In the genomic region with DNA sequence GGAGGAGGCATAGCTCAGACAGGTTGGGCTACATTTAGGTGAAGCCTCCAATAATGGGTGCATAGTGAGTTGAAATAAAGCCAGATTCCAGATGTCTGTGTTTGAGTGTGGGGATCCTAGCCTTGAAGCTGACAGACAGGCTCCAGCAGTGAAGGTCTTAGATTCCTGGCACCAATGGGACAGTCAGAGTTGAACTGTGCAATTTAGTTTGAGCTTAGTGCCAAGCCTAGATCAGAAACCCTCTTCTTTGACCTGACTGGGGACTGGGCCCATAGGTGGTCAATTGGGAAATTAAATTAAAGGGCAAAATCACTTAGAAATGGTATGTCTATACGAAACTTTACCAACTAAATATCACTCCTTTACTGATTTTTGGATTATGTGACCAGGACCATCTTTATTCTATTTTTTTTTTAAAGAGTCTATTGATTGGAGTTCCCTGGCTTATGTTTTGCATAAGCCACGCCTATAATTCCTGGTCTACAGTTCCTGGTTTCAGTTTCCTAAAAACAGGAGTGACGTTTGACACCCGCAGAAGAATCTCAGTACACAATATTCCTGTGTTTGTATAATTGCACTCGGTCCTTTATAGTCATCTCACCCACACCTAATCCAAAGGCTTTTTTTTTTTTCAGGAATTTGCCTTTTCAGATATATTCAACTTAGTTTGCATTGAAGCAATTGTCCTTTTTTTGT, we compare ENCODE assay signal across 25 cellular contexts.
"Had no signal": no experiment of that assay in that cellular context is flagged by ENCODE, and none has a peak within 500 bp of the region (broad histone marks: within the 10 kb centered on the region; RNA-seq: fewer than 3 reads in every experiment).

No MANE protein-coding gene starts in this region.

- H3K4me3 ChIP-seq: esophagus squamous epithelium, gastroesophageal sphincter, left ventricle myocardium inferior, lung, prostate gland, skin epidermis, thoracic aorta, transverse colon had no signal

- H3K36me3 ChIP-seq: esophagus squamous epithelium, gastroesophageal sphincter, left ventricle myocardium inferior, prostate gland, thoracic aorta, transverse colon had no signal

- H3K27ac ChIP-seq: esophagus squamous epithelium, left ventricle myocardium inferior, parathyroid adenoma, prostate gland, skin epidermis, thoracic aorta had no signal

- DNase-seq: cerebellar nuclear complex; dermis blood vessel endothelial cell; esophagus squamous epithelium; foreskin fibroblast; immature natural killer cell; left ventricle myocardium inferior; mesenchymal stem cell; natural killer cell; occipital lobe; retina; stimulated activated CD4-positive, alpha-beta T cell treated with anti-CD3 and anti-CD28 coated beads, Interleukin-2, amount 100 ng/mL, for 24 hours; stimulated activated CD4-positive, alpha-beta T cell treated with anti-CD3 and anti-CD28 coated beads, Interleukin-4, amount 100 ng/mL, for 4 hours; stimulated activated naive B cell treated with anti-CD40 and anti-IgM and Interleukin-4, amounts not matched to agents 10 μg/mL and 1 μg/mL and 100 μg/mL, for 72 hours; stimulated activated naive CD8-positive, alpha-beta T cell treated with anti-CD3 and anti-CD28 coated beads, Interleukin-15, amount 100 ng/mL, for 72 hours; substantia nigra; transverse colon had no signal

- H3K4me1 ChIP-seq: left ventricle myocardium inferior, parathyroid adenoma, prostate gland, transverse colon had no signal

- H3K9me3 ChIP-seq: esophagus squamous epithelium, gastroesophageal sphincter, left ventricle myocardium inferior, prostate gland, thoracic aorta, transverse colon had no signal

- H3K27me3 ChIP-seq: esophagus squamous epithelium, gastroesophageal sphincter, transverse colon had no signal

- FAIRE-seq: colon, keratinocyte had no signal

- H2AFZ ChIP-seq: parathyroid adenoma had no signal

- H3K9ac ChIP-seq: parathyroid adenoma had no signal

- ATAC-seq: gastroesophageal sphincter; natural killer cell; sciatic nerve; stimulated activated naive B cell treated with anti-CD40 and anti-IgM and Interleukin-4, amounts not matched to agents 10 μg/mL and 1 μg/mL and 100 μg/mL, for 72 hours; stimulated activated naive CD8-positive, alpha-beta T cell treated with anti-CD3 and anti-CD28 coated beads, Interleukin-15, amount 100 ng/mL, for 72 hours had no signal

- H3K79me2 ChIP-seq: parathyroid adenoma had no signal
